Comparison of ENCODE assay signal across 25 cellular contexts in genomic region chr2:195038158-195038557, GRCh38.
"Had no signal": no experiment of that assay in that cellular context is flagged by ENCODE, and none has a peak within 500 bp of the region (broad histone marks: within the 10 kb centered on the region; RNA-seq: fewer than 3 reads in every experiment).

No MANE protein-coding gene starts in this region.

- H3K27ac ChIP-seq: ascending aorta, cardiac muscle cell, coronary artery, dorsolateral prefrontal cortex, ovary, spleen, transverse colon had no signal

- H3K4me1 ChIP-seq: ascending aorta, spleen, transverse colon had no signal

- DNase-seq: activated CD4-positive, alpha-beta T cell treated with anti-CD3 and anti-CD28 coated beads for 1 hour; activated CD4-positive, alpha-beta T cell treated with anti-CD3 and anti-CD28 coated beads, Interleukin-2, amount 10 ng/mL, durations not matched to agents 7 days and 5 days; activated CD8-positive, alpha-beta memory T cell treated with anti-CD3 and anti-CD28 coated beads, Interleukin-2, amount 10 ng/mL, durations not matched to agents 7 days and 5 days; activated CD8-positive, alpha-beta T cell treated with anti-CD3 and anti-CD28 coated beads for 36 hours; activated naive CD8-positive, alpha-beta T cell treated with anti-CD3 and anti-CD28 coated beads, Interleukin-2, amount 50 U/mL, for 24 hours; activated T-cell treated with anti-CD3 and anti-CD28 coated beads, Interleukin-2, amount 50 U/mL, for 48 hours; cerebellar nuclear complex; dorsolateral prefrontal cortex; effector memory CD4-positive, alpha-beta T cell; erythroblast; glutamatergic neuron; islet precursor cell; left ventricle myocardium superior; mucosa of descending colon; nephron progenitor cell; ovary; spleen; stimulated activated naive CD4-positive, alpha-beta T cell treated with Interleukin-2 at 50 U/mL for 16 hours; SW 1271; T-helper 17 cell; transverse colon had no signal

- H3K9me3 ChIP-seq: ascending aorta, mucosa of descending colon, ovary, spleen, transverse colon had no signal

- ATAC-seq: activated CD8-positive, alpha-beta memory T cell treated with anti-CD3 and anti-CD28 coated beads, Interleukin-2, amount 10 ng/mL, durations not matched to agents 7 days and 5 days; activated CD8-positive, alpha-beta T cell treated with anti-CD3 and anti-CD28 coated beads for 36 hours; activated naive CD8-positive, alpha-beta T cell treated with anti-CD3 and anti-CD28 coated beads, Interleukin-2, amount 50 U/mL, for 24 hours; left ventricle myocardium superior; mucosa of descending colon; T-helper 17 cell; WTC11 had no signal

- H3K4me3 ChIP-seq: ascending aorta, cardiac muscle cell, coronary artery, dorsolateral prefrontal cortex, mucosa of descending colon, ovary, spleen, transverse colon had no signal

- H3K36me3 ChIP-seq: ascending aorta, cardiac muscle cell, ovary, spleen, transverse colon had no signal

- H3K27me3 ChIP-seq: ascending aorta, cardiac muscle cell, dorsolateral prefrontal cortex, spleen, transverse colon had no signal
